ENCODE assay signal across 1 cellular context in genomic region chr13:80547885-80548284, GRCh38.
TF ChIP-seq lines count a peak whose summit lies in the region.

No MANE protein-coding gene starts in this region.

TF ChIP-seq in GM12878, 131 proteins besides CTCF, POLR2A, EP300 and RAD21 (continued from another document):
- TF ChIP-seq ZNF592 (IDR thresholded peaks at IDR 0.05), result no peak
- TF ChIP-seq SMARCA5 (IDR thresholded peaks at IDR 0.05), result no peak
- no peak for TF ChIP-seq RFX5 (IDR thresholded peaks at IDR 0.05; ENCODE audit: low read depth, low read length)
- TF ChIP-seq CUX1 (IDR thresholded peaks at IDR 0.05; ENCODE audit: insufficient replicate concordance, low read depth, low read length), result no peak
- no peak for TF ChIP-seq RB1 (IDR thresholded peaks at IDR 0.05; ENCODE audit: borderline replicate concordance)
